Comparison of ENCODE assay signal across 1 cellular context in genomic region chr9:5922192-5922591, GRCh38.
TF ChIP-seq lines count a peak whose summit lies in the region.

No MANE protein-coding gene starts in this region.

TF ChIP-seq in GM12878, 131 proteins besides CTCF, POLR2A, EP300 and RAD21 (continued from another document and continues in another):
- no peak for TF ChIP-seq NKRF (conservative IDR thresholded peaks at IDR 0.05)
- no peak for TF ChIP-seq RBBP5 (conservative IDR thresholded peaks at IDR 0.05)
- TF ChIP-seq, protein P1, sequence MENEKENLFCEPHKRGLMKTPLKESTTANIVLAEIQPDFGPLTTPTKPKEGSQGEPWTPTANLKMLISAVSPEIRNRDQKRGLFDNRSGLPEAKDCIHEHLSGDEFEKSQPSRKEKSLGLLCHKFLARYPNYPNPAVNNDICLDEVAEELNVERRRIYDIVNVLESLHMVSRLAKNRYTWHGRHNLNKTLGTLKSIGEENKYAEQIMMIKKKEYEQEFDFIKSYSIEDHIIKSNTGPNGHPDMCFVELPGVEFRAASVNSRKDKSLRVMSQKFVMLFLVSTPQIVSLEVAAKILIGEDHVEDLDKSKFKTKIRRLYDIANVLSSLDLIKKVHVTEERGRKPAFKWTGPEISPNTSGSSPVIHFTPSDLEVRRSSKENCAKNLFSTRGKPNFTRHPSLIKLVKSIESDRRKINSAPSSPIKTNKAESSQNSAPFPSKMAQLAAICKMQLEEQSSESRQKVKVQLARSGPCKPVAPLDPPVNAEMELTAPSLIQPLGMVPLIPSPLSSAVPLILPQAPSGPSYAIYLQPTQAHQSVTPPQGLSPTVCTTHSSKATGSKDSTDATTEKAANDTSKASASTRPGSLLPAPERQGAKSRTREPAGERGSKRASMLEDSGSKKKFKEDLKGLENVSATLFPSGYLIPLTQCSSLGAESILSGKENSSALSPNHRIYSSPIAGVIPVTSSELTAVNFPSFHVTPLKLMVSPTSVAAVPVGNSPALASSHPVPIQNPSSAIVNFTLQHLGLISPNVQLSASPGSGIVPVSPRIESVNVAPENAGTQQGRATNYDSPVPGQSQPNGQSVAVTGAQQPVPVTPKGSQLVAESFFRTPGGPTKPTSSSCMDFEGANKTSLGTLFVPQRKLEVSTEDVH (IDR thresholded peaks at IDR 0.05; ENCODE audit: low read depth, partially characterized antibody): peak; percentile 0
- peak; percentile 42; the same call in 1 of the 2 replicates for TF ChIP-seq MLLT1 (IDR thresholded peaks at IDR 0.05)
- no peak for TF ChIP-seq ZNF622 (IDR thresholded peaks at IDR 0.05)
- TF ChIP-seq TBL1XR1 (IDR thresholded peaks at IDR 0.05; ENCODE audit: low read depth, low read length): no peak
- peak; percentile 75 to 80; a peak in 3 of 4 replicates for TF ChIP-seq IKZF2 (IDR thresholded peaks at IDR 0.05)
- TF ChIP-seq ZNF274 (IDR thresholded peaks at IDR 0.05; ENCODE audit: insufficient read depth, insufficient read length): no peak
- TF ChIP-seq, protein P2, sequence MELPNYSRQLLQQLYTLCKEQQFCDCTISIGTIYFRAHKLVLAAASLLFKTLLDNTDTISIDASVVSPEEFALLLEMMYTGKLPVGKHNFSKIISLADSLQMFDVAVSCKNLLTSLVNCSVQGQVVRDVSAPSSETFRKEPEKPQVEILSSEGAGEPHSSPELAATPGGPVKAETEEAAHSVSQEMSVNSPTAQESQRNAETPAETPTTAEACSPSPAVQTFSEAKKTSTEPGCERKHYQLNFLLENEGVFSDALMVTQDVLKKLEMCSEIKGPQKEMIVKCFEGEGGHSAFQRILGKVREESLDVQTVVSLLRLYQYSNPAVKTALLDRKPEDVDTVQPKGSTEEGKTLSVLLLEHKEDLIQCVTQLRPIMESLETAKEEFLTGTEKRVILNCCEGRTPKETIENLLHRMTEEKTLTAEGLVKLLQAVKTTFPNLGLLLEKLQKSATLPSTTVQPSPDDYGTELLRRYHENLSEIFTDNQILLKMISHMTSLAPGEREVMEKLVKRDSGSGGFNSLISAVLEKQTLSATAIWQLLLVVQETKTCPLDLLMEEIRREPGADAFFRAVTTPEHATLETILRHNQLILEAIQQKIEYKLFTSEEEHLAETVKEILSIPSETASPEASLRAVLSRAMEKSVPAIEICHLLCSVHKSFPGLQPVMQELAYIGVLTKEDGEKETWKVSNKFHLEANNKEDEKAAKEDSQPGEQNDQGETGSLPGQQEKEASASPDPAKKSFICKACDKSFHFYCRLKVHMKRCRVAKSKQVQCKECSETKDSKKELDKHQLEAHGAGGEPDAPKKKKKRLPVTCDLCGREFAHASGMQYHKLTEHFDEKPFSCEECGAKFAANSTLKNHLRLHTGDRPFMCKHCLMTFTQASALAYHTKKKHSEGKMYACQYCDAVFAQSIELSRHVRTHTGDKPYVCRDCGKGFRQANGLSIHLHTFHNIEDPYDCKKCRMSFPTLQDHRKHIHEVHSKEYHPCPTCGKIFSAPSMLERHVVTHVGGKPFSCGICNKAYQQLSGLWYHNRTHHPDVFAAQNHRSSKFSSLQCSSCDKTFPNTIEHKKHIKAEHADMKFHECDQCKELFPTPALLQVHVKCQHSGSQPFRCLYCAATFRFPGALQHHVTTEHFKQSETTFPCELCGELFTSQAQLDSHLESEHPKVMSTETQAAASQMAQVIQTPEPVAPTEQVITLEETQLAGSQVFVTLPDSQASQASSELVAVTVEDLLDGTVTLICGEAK (IDR thresholded peaks at IDR 0.05; ENCODE audit: borderline replicate concordance): peak; percentile 62; the same call in 1 of the 2 replicates
- TF ChIP-seq, protein P3, sequence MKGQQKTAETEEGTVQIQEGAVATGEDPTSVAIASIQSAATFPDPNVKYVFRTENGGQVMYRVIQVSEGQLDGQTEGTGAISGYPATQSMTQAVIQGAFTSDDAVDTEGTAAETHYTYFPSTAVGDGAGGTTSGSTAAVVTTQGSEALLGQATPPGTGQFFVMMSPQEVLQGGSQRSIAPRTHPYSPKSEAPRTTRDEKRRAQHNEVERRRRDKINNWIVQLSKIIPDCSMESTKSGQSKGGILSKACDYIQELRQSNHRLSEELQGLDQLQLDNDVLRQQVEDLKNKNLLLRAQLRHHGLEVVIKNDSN (IDR thresholded peaks at IDR 0.05; ENCODE audit: borderline replicate concordance, extremely low read length, insufficient read depth, low read depth, low read length): no peak
- no peak for TF ChIP-seq MTA3 (IDR thresholded peaks at IDR 0.05; ENCODE audit: borderline replicate concordance, low read length)
- no peak for TF ChIP-seq ATF3 (IDR thresholded peaks at IDR 0.05; ENCODE audit: borderline replicate concordance, extremely low read depth, low read depth, low read length)
- no peak for TF ChIP-seq RCOR1 (conservative IDR thresholded peaks at IDR 0.05; ENCODE audit: low read depth, low read length)
- no peak for TF ChIP-seq NFIC (IDR thresholded peaks at IDR 0.05; ENCODE audit: low read depth, low read length)
- no peak for TF ChIP-seq ZNF24 (IDR thresholded peaks at IDR 0.05)
- TF ChIP-seq EGR1 (IDR thresholded peaks at IDR 0.05; ENCODE audit: borderline replicate concordance in 1 of 2, low read depth in 2 of 2, low read length in 2 of 2): no peak
- no peak for TF ChIP-seq TCF7 (IDR thresholded peaks at IDR 0.05; ENCODE audit: borderline replicate concordance)
- TF ChIP-seq HDAC2 (IDR thresholded peaks at IDR 0.05): no peak
- TF ChIP-seq NRF1 (conservative IDR thresholded peaks at IDR 0.05; ENCODE audit: low read depth, low read length): no peak
- no peak for TF ChIP-seq SREBF2 (IDR thresholded peaks at IDR 0.05; ENCODE audit: low read length)
- no peak for TF ChIP-seq PML (IDR thresholded peaks at IDR 0.05; ENCODE audit: low read length)
- no peak for TF ChIP-seq HDAC6 (IDR thresholded peaks at IDR 0.05; ENCODE audit: unreplicated experiment)
- no peak for TF ChIP-seq RFX5 (IDR thresholded peaks at IDR 0.05; ENCODE audit: low read depth, low read length)
- TF ChIP-seq, protein P4, sequence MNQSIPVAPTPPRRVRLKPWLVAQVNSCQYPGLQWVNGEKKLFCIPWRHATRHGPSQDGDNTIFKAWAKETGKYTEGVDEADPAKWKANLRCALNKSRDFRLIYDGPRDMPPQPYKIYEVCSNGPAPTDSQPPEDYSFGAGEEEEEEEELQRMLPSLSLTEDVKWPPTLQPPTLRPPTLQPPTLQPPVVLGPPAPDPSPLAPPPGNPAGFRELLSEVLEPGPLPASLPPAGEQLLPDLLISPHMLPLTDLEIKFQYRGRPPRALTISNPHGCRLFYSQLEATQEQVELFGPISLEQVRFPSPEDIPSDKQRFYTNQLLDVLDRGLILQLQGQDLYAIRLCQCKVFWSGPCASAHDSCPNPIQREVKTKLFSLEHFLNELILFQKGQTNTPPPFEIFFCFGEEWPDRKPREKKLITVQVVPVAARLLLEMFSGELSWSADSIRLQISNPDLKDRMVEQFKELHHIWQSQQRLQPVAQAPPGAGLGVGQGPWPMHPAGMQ (IDR thresholded peaks at IDR 0.05; ENCODE audit: borderline replicate concordance): no peak
- no peak for TF ChIP-seq HDGF (IDR thresholded peaks at IDR 0.05)
- TF ChIP-seq DPF2 (IDR thresholded peaks at IDR 0.05): peak; percentile 67
- TF ChIP-seq SPI1 (IDR thresholded peaks at IDR 0.05; ENCODE audit: borderline replicate concordance, insufficient read depth, low read depth, low read length): no peak
- TF ChIP-seq ZNF384 (IDR thresholded peaks at IDR 0.05; ENCODE audit: borderline replicate concordance, low read depth, low read length): no peak
- TF ChIP-seq FOXM1 (IDR thresholded peaks at IDR 0.05; ENCODE audit: low read depth, low read length): no peak
- TF ChIP-seq KAT2A (conservative IDR thresholded peaks at IDR 0.05; ENCODE audit: control insufficient read depth, low read depth, low read length): no peak
- TF ChIP-seq REST (IDR thresholded peaks at IDR 0.05; ENCODE audit: low read depth, low read length): no peak
- TF ChIP-seq MEF2B (IDR thresholded peaks at IDR 0.05; ENCODE audit: partially characterized antibody, poor library complexity, severe bottlenecking): peak; percentile 39
- TF ChIP-seq JUNB (IDR thresholded peaks at IDR 0.05): no peak
- TF ChIP-seq EZH2 (IDR thresholded peaks at IDR 0.05; ENCODE audit: borderline replicate concordance, control insufficient read depth, low read depth, low read length): no peak
- peak; percentile 85 for TF ChIP-seq NR2F1 (conservative IDR thresholded peaks at IDR 0.05)
- TF ChIP-seq SIN3A (IDR thresholded peaks at IDR 0.05; ENCODE audit: low read depth, low read length): no peak
- no peak for TF ChIP-seq PBX3 (IDR thresholded peaks at IDR 0.05; ENCODE audit: insufficient replicate concordance, low read depth, low read length)
- TF ChIP-seq ZBED1 (IDR thresholded peaks at IDR 0.05; ENCODE audit: borderline replicate concordance): no peak
- TF ChIP-seq RELA (IDR thresholded peaks at IDR 0.05; ENCODE audit: borderline replicate concordance, partially characterized antibody): no peak
- no peak for TF ChIP-seq TCF12 (IDR thresholded peaks at IDR 0.05; ENCODE audit: low read depth, low read length)
- no peak for TF ChIP-seq FOXK2 (IDR thresholded peaks at IDR 0.05)
- no peak for TF ChIP-seq TCF3 (IDR thresholded peaks at IDR 0.05; ENCODE audit: borderline replicate concordance, insufficient read depth, low read depth, low read length)
- TF ChIP-seq YBX1 (IDR thresholded peaks at IDR 0.05): no peak
- no peak for TF ChIP-seq ZSCAN29 (IDR thresholded peaks at IDR 0.05)
- no peak for TF ChIP-seq PAX5 (IDR thresholded peaks at IDR 0.05; ENCODE audit: borderline replicate concordance, low read depth, low read length)
- TF ChIP-seq STAT1 (conservative IDR thresholded peaks at IDR 0.05): no peak
- TF ChIP-seq, protein P5, sequence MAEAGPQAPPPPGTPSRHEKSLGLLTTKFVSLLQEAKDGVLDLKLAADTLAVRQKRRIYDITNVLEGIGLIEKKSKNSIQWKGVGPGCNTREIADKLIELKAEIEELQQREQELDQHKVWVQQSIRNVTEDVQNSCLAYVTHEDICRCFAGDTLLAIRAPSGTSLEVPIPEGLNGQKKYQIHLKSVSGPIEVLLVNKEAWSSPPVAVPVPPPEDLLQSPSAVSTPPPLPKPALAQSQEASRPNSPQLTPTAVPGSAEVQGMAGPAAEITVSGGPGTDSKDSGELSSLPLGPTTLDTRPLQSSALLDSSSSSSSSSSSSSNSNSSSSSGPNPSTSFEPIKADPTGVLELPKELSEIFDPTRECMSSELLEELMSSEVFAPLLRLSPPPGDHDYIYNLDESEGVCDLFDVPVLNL (IDR thresholded peaks at IDR 0.05; ENCODE audit: low read depth, low read length): no peak
- no peak for TF ChIP-seq MXI1 (IDR thresholded peaks at IDR 0.05; ENCODE audit: low read depth, low read length)
